Comparison of ENCODE assay signal across 11 cellular contexts in genomic region chr1:218380125-218380977, GRCh38. TPM values are rescaled to one million over a fixed set of nuclear protein-coding genes. Genes with fewer than 3 reads are reported as not detected.
DNase-seq lines count a peak whose midpoint lies in the region; ATAC-seq and TF ChIP-seq lines count a peak whose summit lies in the region.
"Had no signal": no experiment of that assay in that cellular context is flagged by ENCODE, and none has a peak within 500 bp of the region (broad histone marks: within the 10 kb centered on the region; RNA-seq: fewer than 3 reads in every experiment).

No MANE protein-coding gene starts in this region.

- peak; percentile 61 for DNase-seq in DMS 273 (lab: John Stamatoyannopoulos, UW; ENCODE audit: unreplicated experiment)
- no peak for DNase-seq in DMS 273 treated with DMSO at 0.1 percent for 48 hours (lab: John Stamatoyannopoulos, UW)
- no peak for DNase-seq in SK-N-MC (ENCODE audit: low read depth, low spot score)
- DNase-seq in glomerular visceral epithelial cell (ENCODE audit: extremely low spot score): peak; percentile 93
- no peak for DNase-seq in smooth muscle cell (lab: John Stamatoyannopoulos, UW; ENCODE audit: unreplicated experiment)
- no peak for DNase-seq in activated CD8-positive, alpha-beta memory T cell treated with anti-CD3 and anti-CD28 coated beads, Interleukin-2, amount 50 U/mL, for 48 hours
- DNase-seq: activated CD4-positive, alpha-beta T cell treated with anti-CD3 and anti-CD28 coated beads for 48 hours; NCI-H2227 treated with DMSO at 0.1 percent for 48 hours had no signal

- H3K79me2 ChIP-seq in smooth muscle cell (ENCODE audit: low read depth): peaks cover 26% of the 10 kb centered on the region

- H3K4me3 ChIP-seq in SK-N-MC (peak overlapping the region; percentile 14; the same call in 1 of the 2 replicates), smooth muscle cell (no peak overlapping the region)

- no peak for TF ChIP-seq CTCF in smooth muscle cell (IDR thresholded peaks at IDR 0.05; ENCODE audit: borderline replicate concordance, insufficient read depth, poor library complexity, severe bottlenecking)

- ATAC-seq in GM18520 (IDR thresholded peaks at IDR 0.05; ENCODE audit: unreplicated experiment) (no peak), GM21515 (IDR thresholded peaks at IDR 0.05; ENCODE audit: unreplicated experiment) (no peak)

- WGBS in smooth muscle cell (ENCODE audit: low lambda C conversion rate): 84% methylated on average over 7 of the region's 7 CpGs

- no peak overlapping the region for H2AFZ ChIP-seq in smooth muscle cell (ENCODE audit: low read depth)

- H3K27ac ChIP-seq in SK-N-MC (peak overlapping the region; percentile 86), smooth muscle cell (ENCODE audit: low read depth) (peak overlapping the region; percentile 50)
- H3K27ac ChIP-seq: 22Rv1 had no signal

- H4K20me1 ChIP-seq in smooth muscle cell (ENCODE audit: low read depth): no peaks in the 10 kb centered on the region

- H3K27me3 ChIP-seq in smooth muscle cell (ENCODE audit: low read depth): no peaks in the 10 kb centered on the region

- H3K4me1 ChIP-seq in smooth muscle cell (ENCODE audit: low read depth): peaks cover 29% of the 10 kb centered on the region

- no peak overlapping the region for H3K9ac ChIP-seq in SK-N-MC (ENCODE audit: insufficient read length)
- H3K9ac ChIP-seq in smooth muscle cell (ENCODE audit: low read depth): no peak overlapping the region

- H3F3A ChIP-seq in smooth muscle cell (ENCODE audit: low read depth): peaks cover 14% of the 10 kb centered on the region

- no peaks in the 10 kb centered on the region for H3K36me3 ChIP-seq in SK-N-MC (ENCODE audit: insufficient read depth, low read length)
- H3K36me3 ChIP-seq in smooth muscle cell (ENCODE audit: low read depth): no peaks in the 10 kb centered on the region

- peak overlapping the region; percentile 17 for H3K4me2 ChIP-seq in smooth muscle cell

- H3K9me3 ChIP-seq in SK-N-MC (ENCODE audit: low read depth, low read length): no peaks in the 10 kb centered on the region
- H3K9me3 ChIP-seq in smooth muscle cell (replicated peaks; ENCODE audit: low read depth): no peaks in the 10 kb centered on the region

RNA-seq across cellular contexts. Expression of gene TGFB2, which starts 35.2 kb away (rescaled TPM):
- total RNA-seq in smooth muscle cell: 63.3 and 76.5 TPM in 2 replicates
- polyA plus RNA-seq in smooth muscle cell: 25.6 and 29.1 TPM in 2 replicates

Comparison
In these comparisons a context has a peak if more than half of its experiments do, and no peak if none do; other contexts are left out.
1. DNase-seq: peak in DMS 273 (single experiment) and glomerular visceral epithelial cell (single experiment); none in DMS 273 treated with DMSO at 0.1 percent for 48 hours (single experiment), SK-N-MC (single experiment), smooth muscle cell (single experiment) and activated CD8-positive, alpha-beta memory T cell treated with anti-CD3 and anti-CD28 coated beads, Interleukin-2, amount 50 U/mL, for 48 hours (single experiment).